ENCODE assay signal across 1 cellular context in genomic region chr13:114115191-114115671, GRCh38.
TF ChIP-seq lines count a peak whose summit lies in the region.

No MANE protein-coding gene starts in this region.

TF ChIP-seq in HepG2, 621 proteins besides CTCF, POLR2A, EP300 and RAD21 (continued from another document and continues in another):
- TF ChIP-seq TFDP1 (CRISPR knock-in tag; IDR thresholded peaks at IDR 0.05; ENCODE audit: borderline replicate concordance) (peak; percentile 67; the same call in 1 of the 2 replicates), CBFB (CRISPR knock-in tag; IDR thresholded peaks at IDR 0.05) (no peak), ZKSCAN8 (CRISPR knock-in tag; IDR thresholded peaks at IDR 0.05; ENCODE audit: borderline replicate concordance) (no peak), MAX (IDR thresholded peaks at IDR 0.05) (peak; percentile 75), TEAD2 (CRISPR knock-in tag; IDR thresholded peaks at IDR 0.05) (peak; percentile 74; the same call in 1 of the 2 replicates), ZNF205 (CRISPR knock-in tag; IDR thresholded peaks at IDR 0.05) (no peak), PHF5A (CRISPR knock-in tag; IDR thresholded peaks at IDR 0.05; ENCODE audit: low read depth, unreplicated experiment) (no peak), ZBTB43 (CRISPR knock-in tag; conservative IDR thresholded peaks at IDR 0.05) (0 out of 2 replicates have a peak, but pooled peaks have one; percentile 59), ZNF138 (CRISPR knock-in tag; IDR thresholded peaks at IDR 0.05; ENCODE audit: low read depth) (no peak), STAT5B (CRISPR knock-in tag; IDR thresholded peaks at IDR 0.05) (no peak), FOXJ3 (CRISPR knock-in tag; IDR thresholded peaks at IDR 0.05; ENCODE audit: borderline replicate concordance) (no peak), FIP1L1 (IDR thresholded peaks at IDR 0.05; ENCODE audit: borderline replicate concordance, insufficient read depth, low read depth, low read length) (no peak), U2AF2 (IDR thresholded peaks at IDR 0.05; ENCODE audit: low read depth, low read length) (no peak), HMGXB3 (CRISPR knock-in tag; IDR thresholded peaks at IDR 0.05; ENCODE audit: borderline replicate concordance) (no peak), SMC3 (IDR thresholded peaks at IDR 0.05; ENCODE audit: low read length) (no peak), NKX3-1 (CRISPR knock-in tag; IDR thresholded peaks at IDR 0.05) (peak; percentile 51; the same call in 1 of the 2 replicates), SOX13 (IDR thresholded peaks at IDR 0.05) (no peak), SOX13 (CRISPR knock-in tag; conservative IDR thresholded peaks at IDR 0.05 in 1 of 2, IDR thresholded peaks at IDR 0.05 in 1 of 2) (no peak), ZNF549 (CRISPR knock-in tag; IDR thresholded peaks at IDR 0.05) (no peak), ZFY (CRISPR knock-in tag; IDR thresholded peaks at IDR 0.05) (peak; percentile 56), ZNF232 (CRISPR knock-in tag; IDR thresholded peaks at IDR 0.05; ENCODE audit: borderline replicate concordance) (0 out of 2 replicates have a peak, but pooled peaks have one; percentile 40), ZNF441 (CRISPR knock-in tag; IDR thresholded peaks at IDR 0.05; ENCODE audit: borderline replicate concordance) (no peak), ZNF687 (CRISPR knock-in tag; IDR thresholded peaks at IDR 0.05) (peak; percentile 68), ZNF768 (CRISPR knock-in tag; IDR thresholded peaks at IDR 0.05) (no peak), ZNF597 (CRISPR knock-in tag; IDR thresholded peaks at IDR 0.05) (no peak), KDM2A (CRISPR knock-in tag; IDR thresholded peaks at IDR 0.05; ENCODE audit: borderline replicate concordance, low read depth) (0 out of 2 replicates have a peak, but pooled peaks have one; percentile 42), MAFG (CRISPR knock-in tag; IDR thresholded peaks at IDR 0.05) (no peak), ZBTB38 (CRISPR knock-in tag; IDR thresholded peaks at IDR 0.05) (no peak), ARID5B (CRISPR knock-in tag; IDR thresholded peaks at IDR 0.05) (no peak), E2F1 (CRISPR knock-in tag; IDR thresholded peaks at IDR 0.05) (no peak), ZFX (CRISPR knock-in tag; IDR thresholded peaks at IDR 0.05; ENCODE audit: low read depth) (peak; percentile 29; the same call in 1 of the 2 replicates), ETV5 (CRISPR knock-in tag; IDR thresholded peaks at IDR 0.05; ENCODE audit: borderline replicate concordance) (0 out of 2 replicates have a peak, but pooled peaks have one; percentile 8), ZFP37 (CRISPR knock-in tag; IDR thresholded peaks at IDR 0.05; ENCODE audit: borderline replicate concordance) (0 out of 2 replicates have a peak, but pooled peaks have one; percentile 42), ZNF598 (CRISPR knock-in tag; IDR thresholded peaks at IDR 0.05; ENCODE audit: borderline replicate concordance) (no peak), FOXO1 (CRISPR knock-in tag; IDR thresholded peaks at IDR 0.05) (0 out of 2 replicates have a peak, but pooled peaks have one; percentile 15), ZNF451 (CRISPR knock-in tag; IDR thresholded peaks at IDR 0.05) (no peak), ZNF766 (CRISPR knock-in tag; IDR thresholded peaks at IDR 0.05; ENCODE audit: borderline replicate concordance) (0 out of 2 replicates have a peak, but pooled peaks have one; percentile 51), MYC (CRISPR knock-in tag; IDR thresholded peaks at IDR 0.05; ENCODE audit: borderline replicate concordance) (peak; percentile 44; the same call in 1 of the 2 replicates), TFE3 (CRISPR knock-in tag; IDR thresholded peaks at IDR 0.05) (0 out of 2 replicates have a peak, but pooled peaks have one; percentile 21), ZNF431 (CRISPR knock-in tag; IDR thresholded peaks at IDR 0.05; ENCODE audit: borderline replicate concordance, low read depth) (no peak)
